ENCODE assay signal across 1 cellular context in the genomic region with DNA sequence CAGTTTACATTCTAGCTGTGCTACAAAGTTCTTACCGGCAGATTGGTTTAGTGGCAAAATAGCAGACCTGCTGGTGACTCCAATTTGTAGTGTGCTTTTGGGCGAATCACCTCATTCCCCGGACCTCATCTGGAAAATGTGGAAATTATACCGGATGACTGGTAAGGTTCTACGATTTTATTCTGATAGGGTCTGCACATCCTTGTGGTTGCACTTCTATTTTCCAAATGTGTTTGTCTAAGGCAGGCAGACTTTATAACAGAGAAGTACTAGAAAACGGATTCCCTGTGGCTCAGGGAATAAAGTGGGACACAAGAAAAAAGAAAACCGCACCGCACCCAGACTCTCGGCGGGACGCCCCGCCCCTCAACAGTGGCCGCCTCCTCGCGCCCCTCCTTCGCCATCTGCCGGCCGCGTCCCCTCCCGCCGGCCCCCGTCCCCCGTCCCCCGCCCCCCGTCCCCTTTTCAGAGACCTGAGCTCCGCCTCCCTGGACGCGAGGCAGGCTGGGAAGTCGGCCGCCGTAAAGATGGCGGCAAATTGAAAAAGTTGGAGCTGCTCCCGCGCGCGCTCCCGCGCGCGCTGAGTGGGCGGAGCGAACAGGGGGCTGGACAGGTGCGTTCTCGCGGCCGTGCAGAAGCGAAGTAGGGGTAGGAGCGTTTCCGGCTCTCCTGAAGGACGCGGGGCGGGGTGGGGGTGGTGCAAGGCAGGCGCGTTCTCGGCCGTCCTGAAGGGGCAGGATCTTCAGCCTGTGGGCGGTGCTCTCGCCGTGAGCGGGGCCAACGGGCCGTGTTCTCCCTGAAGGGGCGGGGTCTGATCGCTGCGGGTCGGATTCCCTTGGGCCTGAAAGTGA.
A peak's percentile ranks its signal among the peaks of the same experiment; 100 is the strongest.
TF ChIP-seq lines count a peak whose summit lies in the region.

No MANE protein-coding gene starts in this region.

TF ChIP-seq in HepG2, 621 proteins besides CTCF, POLR2A, EP300 and RAD21 (continued from another document):
- TF ChIP-seq ARID5B (CRISPR knock-in tag; IDR thresholded peaks at IDR 0.05) (no peak), KAT7 (CRISPR knock-in tag; IDR thresholded peaks at IDR 0.05; ENCODE audit: borderline replicate concordance) (no peak), CREM (IDR thresholded peaks at IDR 0.05) (no peak), CREM (CRISPR knock-in tag; IDR thresholded peaks at IDR 0.05) (no peak), ZNF180 (CRISPR knock-in tag; IDR thresholded peaks at IDR 0.05; ENCODE audit: borderline replicate concordance, low read depth) (no peak), PHF5A (CRISPR knock-in tag; IDR thresholded peaks at IDR 0.05; ENCODE audit: low read depth, unreplicated experiment) (no peak), FIP1L1 (IDR thresholded peaks at IDR 0.05; ENCODE audit: borderline replicate concordance, insufficient read depth, low read depth, low read length) (no peak), ZFP36 (IDR thresholded peaks at IDR 0.05; ENCODE audit: borderline replicate concordance, low read depth, low read length, partially characterized antibody) (no peak), ZNF3 (CRISPR knock-in tag; IDR thresholded peaks at IDR 0.05) (no peak), ZNF264 (CRISPR knock-in tag; IDR thresholded peaks at IDR 0.05) (no peak), HHEX (CRISPR knock-in tag; IDR thresholded peaks at IDR 0.05) (no peak), ZBTB1 (CRISPR knock-in tag; IDR thresholded peaks at IDR 0.05; ENCODE audit: borderline replicate concordance) (no peak), POLR2AphosphoS2 (IDR thresholded peaks at IDR 0.05; ENCODE audit: low read depth, low read length) (no peak), ZNF749 (CRISPR knock-in tag; IDR thresholded peaks at IDR 0.05; ENCODE audit: borderline replicate concordance) (no peak), ZNF652 (CRISPR knock-in tag; IDR thresholded peaks at IDR 0.05; ENCODE audit: borderline replicate concordance, low read depth) (no peak), PAXIP1 (CRISPR knock-in tag; conservative IDR thresholded peaks at IDR 0.05) (peak; percentile 40), HNF4G (IDR thresholded peaks at IDR 0.05; ENCODE audit: borderline replicate concordance, low read depth, low read length) (no peak), HNF4G (CRISPR knock-in tag; IDR thresholded peaks at IDR 0.05; ENCODE audit: borderline replicate concordance, low read depth) (no peak), JUND (CRISPR knock-in tag; IDR thresholded peaks at IDR 0.05) (no peak), ZFX (CRISPR knock-in tag; IDR thresholded peaks at IDR 0.05; ENCODE audit: low read depth) (no peak; the same call in 1 of the 2 replicates), ZNF281 (CRISPR knock-in tag; IDR thresholded peaks at IDR 0.05; ENCODE audit: borderline replicate concordance) (peak; percentile 59; the same call in 1 of the 2 replicates)
- TF ChIP-seq, protein P1, sequence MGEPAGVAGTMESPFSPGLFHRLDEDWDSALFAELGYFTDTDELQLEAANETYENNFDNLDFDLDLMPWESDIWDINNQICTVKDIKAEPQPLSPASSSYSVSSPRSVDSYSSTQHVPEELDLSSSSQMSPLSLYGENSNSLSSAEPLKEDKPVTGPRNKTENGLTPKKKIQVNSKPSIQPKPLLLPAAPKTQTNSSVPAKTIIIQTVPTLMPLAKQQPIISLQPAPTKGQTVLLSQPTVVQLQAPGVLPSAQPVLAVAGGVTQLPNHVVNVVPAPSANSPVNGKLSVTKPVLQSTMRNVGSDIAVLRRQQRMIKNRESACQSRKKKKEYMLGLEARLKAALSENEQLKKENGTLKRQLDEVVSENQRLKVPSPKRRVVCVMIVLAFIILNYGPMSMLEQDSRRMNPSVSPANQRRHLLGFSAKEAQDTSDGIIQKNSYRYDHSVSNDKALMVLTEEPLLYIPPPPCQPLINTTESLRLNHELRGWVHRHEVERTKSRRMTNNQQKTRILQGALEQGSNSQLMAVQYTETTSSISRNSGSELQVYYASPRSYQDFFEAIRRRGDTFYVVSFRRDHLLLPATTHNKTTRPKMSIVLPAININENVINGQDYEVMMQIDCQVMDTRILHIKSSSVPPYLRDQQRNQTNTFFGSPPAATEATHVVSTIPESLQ (CRISPR knock-in tag; conservative IDR thresholded peaks at IDR 0.05), result no peak
- TF ChIP-seq, protein P2, sequence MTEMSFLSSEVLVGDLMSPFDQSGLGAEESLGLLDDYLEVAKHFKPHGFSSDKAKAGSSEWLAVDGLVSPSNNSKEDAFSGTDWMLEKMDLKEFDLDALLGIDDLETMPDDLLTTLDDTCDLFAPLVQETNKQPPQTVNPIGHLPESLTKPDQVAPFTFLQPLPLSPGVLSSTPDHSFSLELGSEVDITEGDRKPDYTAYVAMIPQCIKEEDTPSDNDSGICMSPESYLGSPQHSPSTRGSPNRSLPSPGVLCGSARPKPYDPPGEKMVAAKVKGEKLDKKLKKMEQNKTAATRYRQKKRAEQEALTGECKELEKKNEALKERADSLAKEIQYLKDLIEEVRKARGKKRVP (CRISPR knock-in tag; IDR thresholded peaks at IDR 0.05), result no peak
